Comparison of ENCODE assay signal across 9 cellular contexts in genomic region chr7:98836811-98837631, GRCh38. TPM values are rescaled to one million over a fixed set of nuclear protein-coding genes. Genes with fewer than 3 reads are reported as not detected.
A peak's percentile ranks its signal among the peaks of the same experiment; 100 is the strongest.
DNase-seq lines count a peak whose midpoint lies in the region; ATAC-seq and TF ChIP-seq lines count a peak whose summit lies in the region.
"Had no signal": no experiment of that assay in that cellular context is flagged by ENCODE, and none has a peak within 500 bp of the region (broad histone marks: within the 10 kb centered on the region; RNA-seq: fewer than 3 reads in every experiment).

No MANE protein-coding gene starts in this region.

- H3K4me2 ChIP-seq in mammary epithelial cell (ENCODE audit: insufficient read depth, low read depth, low read length) (no peak overlapping the region), neural progenitor cell (peak overlapping the region; percentile 43)

- WGBS in mammary epithelial cell (ENCODE audit: low coverage, missing lambda C conversion rate), result 50% methylated on average over 8 of the region's 10 CpGs

- H3K4me1 Mint-ChIP-seq in Calu3 (ENCODE audit: low read depth, unreplicated experiment), result no peaks in the 10 kb centered on the region
- peaks cover 19% of the 10 kb centered on the region for H3K4me1 Mint-ChIP-seq in neural progenitor cell

- H3K4me1 ChIP-seq in HEK293 (ENCODE audit: control insufficient read depth, insufficient read depth, low read length) (peaks cover 13% of the 10 kb centered on the region; the same call in 1 of the 2 replicates), mammary epithelial cell (ENCODE audit: insufficient read depth, low read length) (no peaks in the 10 kb centered on the region), neural progenitor cell (peaks cover 8% of the 10 kb centered on the region)

- CTCF ChIA-PET in Calu3 (lab: Charles Lee) (interaction anchor here (0.5 to 1.1 kb wide), 2 partner anchors 23 to 91 kb away, joined by 3 to 4 read pairs; no protein-coding TSS in a partner anchor), HEK293 (lab: Yijun Ruan, JAX) (interaction anchor here (0.5 to 3.2 kb wide), 28 partner anchors 10 to 823 kb away, joined by 3 to 26 read pairs (median 4); partner anchors contain the start of gene TRRAP), mammary epithelial cell (lab: Charles Lee; ENCODE audit: low non-redundant PET) (no interaction called here)

- H4K20me1 ChIP-seq in mammary epithelial cell (ENCODE audit: insufficient read depth, low read length), result no peaks in the 10 kb centered on the region
- H4K20me1 ChIP-seq in neural progenitor cell (ENCODE audit: low read depth), result no peaks in the 10 kb centered on the region

- H3K36me3 ChIP-seq in HEK293 (ENCODE audit: control insufficient read depth in 2 of 2, insufficient read depth in 1 of 2, low read length in 2 of 2) (no peaks in the 10 kb centered on the region), mammary epithelial cell (ENCODE audit: insufficient read depth, low read length) (no peaks in the 10 kb centered on the region), neural progenitor cell (no peaks in the 10 kb centered on the region)

- intact Hi-C loops in Calu3 (cut with micrococcal nuclease; ENCODE audit: unreplicated experiment), result no loop called here
- intact Hi-C loops in mammary epithelial cell (cut with micrococcal nuclease), result loop anchor here (1.0 kb wide), 1 partner anchor 404 kb away; no protein-coding TSS in a partner anchor

- H3K27ac Mint-ChIP-seq in Calu3 (ENCODE audit: unreplicated experiment) (no peak overlapping the region), neural progenitor cell (peak overlapping the region; percentile 47)

- H3K79me2 ChIP-seq in mammary epithelial cell (ENCODE audit: insufficient read depth, low read length) (no peaks in the 10 kb centered on the region), neural progenitor cell (ENCODE audit: low read depth) (no peaks in the 10 kb centered on the region)

- TF ChIP-seq CTCF in Calu3 (IDR thresholded peaks at IDR 0.05; ENCODE audit: unreplicated experiment), result peak; percentile 64
- peak; percentile 66 for TF ChIP-seq CTCF in HEK293 (tag by site-specific recombination; IDR thresholded peaks at IDR 0.05)
- TF ChIP-seq CTCF in mammary epithelial cell (conservative IDR thresholded peaks at IDR 0.05 in 1 of 2, IDR thresholded peaks at IDR 0.05 in 1 of 2; ENCODE audit: extremely low read depth in 1 of 2, insufficient read depth in 1 of 2, low read depth in 1 of 2, low read length in 2 of 2), result peak; percentile 74 to 78
- TF ChIP-seq CTCF in neural progenitor cell (IDR thresholded peaks at IDR 0.05), result peak; percentile 95

- POLR2A ChIA-PET in HEK293 (lab: Yijun Ruan, JAX), result interaction anchor here (0.9 kb wide), 1 partner anchor 54 kb away, joined by 6 read pairs; no protein-coding TSS in a partner anchor

- H3K4me3 Mint-ChIP-seq in Calu3 (ENCODE audit: low read depth, unreplicated experiment), result no peak overlapping the region
- no peak overlapping the region for H3K4me3 Mint-ChIP-seq in neural progenitor cell

- no peak overlapping the region for H3K9ac ChIP-seq in mammary epithelial cell (ENCODE audit: insufficient read depth, low read length)
- H3K9ac ChIP-seq in neural progenitor cell, result no peak overlapping the region

- dilution Hi-C loops in mammary epithelial cell (cut with HindIII; ENCODE audit: low sequenced_read_pairs), result no loop called here

- no TSS peak for BruUV-seq in Calu3 (replicated peaks; lab: Mats Ljungman, UMichigan)
- no TSS peak for BruUV-seq in mammary epithelial cell (replicated peaks; lab: Mats Ljungman, UMichigan)

- peaks cover 17% of the 10 kb centered on the region for H3F3A ChIP-seq in neural progenitor cell (ENCODE audit: low read depth)

- H3K27ac ChIP-seq in HEK293 (ENCODE audit: extremely low read depth, low read depth, low read length) (peak overlapping the region; percentile 85), mammary epithelial cell (ENCODE audit: insufficient read depth, low read depth, low read length) (no peak overlapping the region), neural progenitor cell (peak overlapping the region; percentile 17)
- H3K27ac ChIP-seq: SK-N-MC had no signal

- H3K9me3 Mint-ChIP-seq in Calu3 (ENCODE audit: low read depth, unreplicated experiment), result no peaks in the 10 kb centered on the region
- H3K9me3 Mint-ChIP-seq in neural progenitor cell, result no peaks in the 10 kb centered on the region

- H3K4me3 ChIP-seq in HEK293 (ENCODE audit: low read depth, low read length) (no peak overlapping the region), mammary epithelial cell (replicated peaks in 1 of 3; ENCODE audit: insufficient read depth in 1 of 3, low read depth in 2 of 3, low read length in 3 of 3) (no peak overlapping the region), neural progenitor cell (no peak overlapping the region)
- H3K4me3 ChIP-seq: SK-N-MC had no signal

- no peaks in the 10 kb centered on the region for H3K36me3 Mint-ChIP-seq in Calu3 (ENCODE audit: insufficient read depth, unreplicated experiment)
- H3K36me3 Mint-ChIP-seq in neural progenitor cell, result no peaks in the 10 kb centered on the region

- no peaks in the 10 kb centered on the region for H3K27me3 Mint-ChIP-seq in Calu3 (ENCODE audit: unreplicated experiment)
- H3K27me3 Mint-ChIP-seq in neural progenitor cell (ENCODE audit: insufficient read depth, low read depth), result peaks cover 16% of the 10 kb centered on the region

- H3K9me3 ChIP-seq in HEK293 (ENCODE audit: control insufficient read depth, insufficient read depth, low read depth, low read length), result no peaks in the 10 kb centered on the region
- no peaks in the 10 kb centered on the region for H3K9me3 ChIP-seq in mammary epithelial cell (replicated peaks; ENCODE audit: insufficient read depth, low read length)
- H3K9me3 ChIP-seq in neural progenitor cell (ENCODE audit: low read depth), result no peaks in the 10 kb centered on the region

- DNase-seq in Calu3 (peak; percentile 64), NCI-H526 (lab: John Stamatoyannopoulos, UW) (peak; percentile 44 to 77), mammary epithelial cell (no peak), neural progenitor cell (ENCODE audit: low spot score) (peak; percentile 83), putamen (ENCODE audit: low spot score) (no peak)
- no peak for DNase-seq in central memory CD4-positive, alpha-beta T cell

- H3K27me3 ChIP-seq in mammary epithelial cell (ENCODE audit: insufficient read depth, low read length), result no peaks in the 10 kb centered on the region
- no peaks in the 10 kb centered on the region for H3K27me3 ChIP-seq in neural progenitor cell

- no peak overlapping the region for H2AFZ ChIP-seq in mammary epithelial cell (ENCODE audit: low read depth, low read length)
- no peak overlapping the region for H2AFZ ChIP-seq in neural progenitor cell (replicated peaks)

- no peak for ATAC-seq in GM18502 (IDR thresholded peaks at IDR 0.05; ENCODE audit: poor library complexity, unreplicated experiment)

- in situ Hi-C loops in mammary epithelial cell (cut with MboI; ENCODE audit: low sequenced_read_pairs in 2 of 2), result loop anchor here (25.0 kb wide), 1 partner anchor 550 kb away; the partner anchor contains the start of gene BRI3 (in 2 of the 2)

TF ChIP-seq in HEK293, 187 proteins besides CTCF, POLR2A, EP300 and RAD21 (continues in another document):
- TF ChIP-seq ZNF843 (tag by site-specific recombination; IDR thresholded peaks at IDR 0.05) (peak; percentile 92; the same call in 1 of the 2 replicates), TRIM28 (IDR thresholded peaks at IDR 0.05; ENCODE audit: borderline replicate concordance, low read length) (no peak), OSR2 (tag by site-specific recombination; IDR thresholded peaks at IDR 0.05) (peak; percentile 96), ZNF654 (tag by site-specific recombination; IDR thresholded peaks at IDR 0.05; ENCODE audit: low read depth) (peak; percentile 81), ZNF488 (tag by site-specific recombination; IDR thresholded peaks at IDR 0.05) (0 out of 2 replicates have a peak, but pooled peaks have one; percentile 72), ZNF16 (tag by site-specific recombination; IDR thresholded peaks at IDR 0.05; ENCODE audit: low read depth) (no peak), PRDM1 (tag by site-specific recombination; IDR thresholded peaks at IDR 0.05) (no peak), WT1 (tag by site-specific recombination; IDR thresholded peaks at IDR 0.05) (peak; percentile 94), GLIS2 (tag by site-specific recombination; IDR thresholded peaks at IDR 0.05) (0 out of 2 replicates have a peak, but pooled peaks have one; percentile 38), ZNF544 (tag by site-specific recombination; IDR thresholded peaks at IDR 0.05) (no peak), ZBTB21 (tag by site-specific recombination; IDR thresholded peaks at IDR 0.05) (peak; percentile 48; the same call in 1 of the 2 replicates), ZSCAN30 (tag by site-specific recombination; IDR thresholded peaks at IDR 0.05) (peak; percentile 69; the same call in 1 of the 2 replicates), ZNF660 (tag by site-specific recombination; IDR thresholded peaks at IDR 0.05) (peak; percentile 77; the same call in 1 of the 2 replicates), ZNF548 (tag by site-specific recombination; IDR thresholded peaks at IDR 0.05) (no peak), ZBTB8A (tag by site-specific recombination; IDR thresholded peaks at IDR 0.05) (peak; percentile 89), ZNF133 (tag by site-specific recombination; IDR thresholded peaks at IDR 0.05) (no peak), SP7 (tag by site-specific recombination; IDR thresholded peaks at IDR 0.05) (peak; percentile 96), GLIS1 (tag by site-specific recombination; IDR thresholded peaks at IDR 0.05) (peak; percentile 81), ZNF404 (tag by site-specific recombination; IDR thresholded peaks at IDR 0.05) (no peak)

RNA-seq across cellular contexts. Expression of gene TMEM130, which starts 32.8 kb away (rescaled TPM):
- total RNA-seq in Calu3 (2022) (not detected in 2 replicates), mammary epithelial cell (not detected), neural progenitor cell (ENCODE audit: low replicate concordance) (1.0 and 2.3 TPM in 2 replicates)
- polyA plus RNA-seq in mammary epithelial cell, result not detected
- polyA minus RNA-seq in mammary epithelial cell, result not detected

RNA-seq across cellular contexts. Expression of gene TRRAP, which starts 41.3 kb away (rescaled TPM):
- total RNA-seq in Calu3 (2022), result 28.0 and 30.9 TPM in 2 replicates
- total RNA-seq in mammary epithelial cell, result 10 to 100 TPM; 18.3 to 29.1 TPM
- polyA plus RNA-seq in mammary epithelial cell, result 12.7 TPM
- polyA minus RNA-seq in mammary epithelial cell, result 47.2 TPM
- 19.9 and 26.5 TPM in 2 replicates for total RNA-seq in neural progenitor cell (ENCODE audit: low replicate concordance)

Comparison
In these comparisons a context has a peak if more than half of its experiments do, and no peak if none do; other contexts are left out.
1. DNase-seq: peak in Calu3 (single experiment), NCI-H526 (2 of 2) and neural progenitor cell (single experiment); none in mammary epithelial cell (single experiment), central memory CD4-positive, alpha-beta T cell (single experiment) and putamen (single experiment).
2. Peak in every context shown above with its lines, with median percentiles within 50 percentile points of each other: CTCF ChIP-seq.